Comparison of ENCODE assay signal across 1 cellular context in the genomic region with DNA sequence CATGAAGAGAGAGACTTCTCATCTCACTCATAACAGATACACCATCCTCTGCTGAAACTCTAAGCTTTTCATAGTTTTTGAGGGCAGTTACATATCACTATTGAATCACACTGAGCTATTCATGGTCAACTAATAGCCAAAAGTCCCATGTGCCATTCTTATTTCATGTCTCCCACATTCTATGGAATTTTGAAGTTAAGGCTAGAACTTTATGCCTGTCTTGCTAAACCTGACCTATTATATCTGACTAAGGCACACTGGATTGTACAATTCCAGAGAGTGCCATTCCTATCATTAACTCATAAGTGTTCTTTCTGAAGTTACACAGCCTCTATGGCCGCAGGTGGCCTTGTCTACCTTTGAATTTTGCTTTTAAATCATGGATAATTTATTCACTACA.
TF ChIP-seq lines count a peak whose summit lies in the region.

No MANE protein-coding gene starts in this region.

TF ChIP-seq in GM12878, 131 proteins besides CTCF, POLR2A, EP300 and RAD21:
- TF ChIP-seq ZNF24 (IDR thresholded peaks at IDR 0.05), result no peak
- TF ChIP-seq, protein P1, sequence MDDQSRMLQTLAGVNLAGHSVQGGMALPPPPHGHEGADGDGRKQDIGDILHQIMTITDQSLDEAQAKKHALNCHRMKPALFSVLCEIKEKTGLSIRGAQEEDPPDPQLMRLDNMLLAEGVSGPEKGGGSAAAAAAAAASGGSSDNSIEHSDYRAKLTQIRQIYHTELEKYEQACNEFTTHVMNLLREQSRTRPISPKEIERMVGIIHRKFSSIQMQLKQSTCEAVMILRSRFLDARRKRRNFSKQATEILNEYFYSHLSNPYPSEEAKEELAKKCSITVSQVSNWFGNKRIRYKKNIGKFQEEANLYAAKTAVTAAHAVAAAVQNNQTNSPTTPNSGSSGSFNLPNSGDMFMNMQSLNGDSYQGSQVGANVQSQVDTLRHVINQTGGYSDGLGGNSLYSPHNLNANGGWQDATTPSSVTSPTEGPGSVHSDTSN (IDR thresholded peaks at IDR 0.05; ENCODE audit: insufficient replicate concordance, low read depth, low read length), result no peak
- TF ChIP-seq SMC3 (IDR thresholded peaks at IDR 0.05; ENCODE audit: borderline replicate concordance, low read length), result no peak
- no peak for TF ChIP-seq PML (IDR thresholded peaks at IDR 0.05; ENCODE audit: low read length)
- TF ChIP-seq RB1 (IDR thresholded peaks at IDR 0.05; ENCODE audit: borderline replicate concordance), result no peak
- no peak for TF ChIP-seq SMAD5 (IDR thresholded peaks at IDR 0.05; ENCODE audit: low read depth)
- no peak for TF ChIP-seq FOXK2 (IDR thresholded peaks at IDR 0.05)
- TF ChIP-seq SREBF2 (IDR thresholded peaks at IDR 0.05; ENCODE audit: low read length), result no peak
- TF ChIP-seq NFXL1 (IDR thresholded peaks at IDR 0.05; ENCODE audit: borderline replicate concordance), result no peak
- no peak for TF ChIP-seq TBL1XR1 (IDR thresholded peaks at IDR 0.05; ENCODE audit: low read depth, low read length)
TF ChIP-seq in GM12878: peak in this region for 0.
